ENCODE assay signal across 15 cellular contexts in genomic region chr11:96227244-96227643, GRCh38.
DNase-seq lines count a peak whose midpoint lies in the region; ATAC-seq and TF ChIP-seq lines count a peak whose summit lies in the region.
"Had no signal": no experiment of that assay in that cellular context is flagged by ENCODE, and none has a peak within 500 bp of the region (broad histone marks: within the 10 kb centered on the region; RNA-seq: fewer than 3 reads in every experiment).

No MANE protein-coding gene starts in this region.

- intact Hi-C loops in CD4-positive, alpha-beta T cell (cut with DNase I, micrococcal nuclease): loop anchor here in 1 of 2 experiments (5.0 kb wide), 1 partner anchor 55 kb away; no protein-coding TSS in a partner anchor

- POLR2A ChIA-PET in CD4-positive, alpha-beta T cell (lab: Charles Lee): interaction anchor here (1.2 to 3.8 kb wide), 2 partner anchors 9 to 16 kb away, joined by 3 to 33 read pairs; no protein-coding TSS in a partner anchor

- H3K4me1 ChIP-seq in neutrophil (ENCODE audit: control insufficient read depth in 1 of 2, insufficient read depth in 1 of 2, low read depth in 1 of 2, low read length in 1 of 2): peaks cover 44 to 51% of the 10 kb centered on the region in 2 experiments

- no peaks in the 10 kb centered on the region for H3K27me3 ChIP-seq in CD4-positive, alpha-beta T cell (ENCODE audit: control insufficient read depth, insufficient read depth, low read length)
- H3K27me3 ChIP-seq in MG63: no peaks in the 10 kb centered on the region
- no peaks in the 10 kb centered on the region for H3K27me3 ChIP-seq in neutrophil
- H3K27me3 ChIP-seq: heart left ventricle had no signal

- peaks cover 36% of the 10 kb centered on the region for H3K36me3 Mint-ChIP-seq in CD4-positive, alpha-beta T cell (ENCODE audit: low read depth)
- peaks cover 2% of the 10 kb centered on the region for H3K36me3 Mint-ChIP-seq in chondrocyte (ENCODE audit: low read depth)
- H3K36me3 Mint-ChIP-seq: brain had no signal

- H3K4me3 ChIP-seq in MG63: no peak overlapping the region
- H3K4me3 ChIP-seq in neutrophil (ENCODE audit: low read depth in 1 of 2, low read length in 1 of 2): no peak overlapping the region
- H3K4me3 ChIP-seq: heart left ventricle had no signal

- peak overlapping the region; percentile 86 for H3K27ac Mint-ChIP-seq in CD4-positive, alpha-beta T cell
- H3K27ac Mint-ChIP-seq in chondrocyte (ENCODE audit: unreplicated experiment): peak overlapping the region; percentile 99

- peak overlapping the region; percentile 18 for H3K4me3 Mint-ChIP-seq in CD4-positive, alpha-beta T cell
- H3K4me3 Mint-ChIP-seq in chondrocyte (ENCODE audit: unreplicated experiment): no peak overlapping the region
- H3K4me3 Mint-ChIP-seq: brain had no signal

- TF ChIP-seq CTCF in CD4-positive, alpha-beta T cell (IDR thresholded peaks at IDR 0.05): no peak
- TF ChIP-seq CTCF in chondrocyte (IDR thresholded peaks at IDR 0.05) (no peak), neutrophil (IDR thresholded peaks at IDR 0.05) (no peak)

- no peak for ATAC-seq in CD4-positive, alpha-beta T cell (ENCODE audit: poor library complexity)
- no peak for ATAC-seq in GM18909 (IDR thresholded peaks at IDR 0.05; ENCODE audit: poor library complexity, unreplicated experiment)
- ATAC-seq: heart left ventricle had no signal

- H3K36me3 ChIP-seq in MG63: no peaks in the 10 kb centered on the region
- no peaks in the 10 kb centered on the region for H3K36me3 ChIP-seq in neutrophil
- H3K36me3 ChIP-seq: heart left ventricle had no signal

- no peak overlapping the region for H3K27ac ChIP-seq in CD4-positive, alpha-beta T cell (ENCODE audit: low read depth, low read length)
- peak overlapping the region; percentile 88 for H3K27ac ChIP-seq in neutrophil

- H3K4me1 Mint-ChIP-seq in CD4-positive, alpha-beta T cell (ENCODE audit: low read depth): peaks cover 94% of the 10 kb centered on the region
- peaks cover 75% of the 10 kb centered on the region for H3K4me1 Mint-ChIP-seq in chondrocyte (ENCODE audit: low read depth)

- DNase-seq in CD4-positive, alpha-beta T cell: no peak
- peak; percentile 10 for DNase-seq in MG63
- DNase-seq in chondrocyte (ENCODE audit: low spot score): no peak
- DNase-seq in LoVo (ENCODE audit: low spot score): no peak
- no peak for DNase-seq in NCI-H2171 treated with DMSO at 0.1 percent for 48 hours (lab: John Stamatoyannopoulos, UW)
- DNase-seq in NCI-H187 (lab: John Stamatoyannopoulos, UW): no peak
- DNase-seq: activated naive CD4-positive, alpha-beta T cell; COR-L47; heart left ventricle; NCI-H1694; NCI-H446; NK-92 treated with Interleukin-12 subunit alpha and Interleukin-12 subunit beta, amount 100 ng/mL, for 24 hours had no signal

- no peaks in the 10 kb centered on the region for H3K9me3 ChIP-seq in CD4-positive, alpha-beta T cell (ENCODE audit: control insufficient read depth, low read length)
- no peaks in the 10 kb centered on the region for H3K9me3 ChIP-seq in MG63
- H3K9me3 ChIP-seq in neutrophil: no peaks in the 10 kb centered on the region
- H3K9me3 ChIP-seq: heart left ventricle had no signal

- H3K9me3 Mint-ChIP-seq in CD4-positive, alpha-beta T cell: no peaks in the 10 kb centered on the region
- H3K9me3 Mint-ChIP-seq in chondrocyte (ENCODE audit: low read depth): no peaks in the 10 kb centered on the region
- H3K9me3 Mint-ChIP-seq: brain had no signal

- CTCF ChIA-PET in CD4-positive, alpha-beta T cell (lab: Charles Lee): interaction anchor here (1.0 to 1.2 kb wide), 3 partner anchors 10 to 116 kb away, joined by 3 to 6 read pairs (median 3); partner anchors contain the start of gene MAML2

- H3K27me3 Mint-ChIP-seq in CD4-positive, alpha-beta T cell: no peaks in the 10 kb centered on the region
- H3K27me3 Mint-ChIP-seq in chondrocyte (ENCODE audit: low read depth): no peaks in the 10 kb centered on the region
- H3K27me3 Mint-ChIP-seq: brain had no signal
